In genomic region chr14:54704768-54705167, GRCh38 we compare ENCODE assay signal across 32 cellular contexts.
"Had no signal": no experiment of that assay in that cellular context is flagged by ENCODE, and none has a peak within 500 bp of the region (broad histone marks: within the 10 kb centered on the region; RNA-seq: fewer than 3 reads in every experiment).

No MANE protein-coding gene starts in this region.

- FAIRE-seq: TTC549 had no signal

- H3K9ac ChIP-seq: KMS-11 had no signal

- H3K27ac Mint-ChIP-seq: activated CD4-positive, alpha-beta memory T cell treated with anti-CD3 and anti-CD28 coated beads for 36 hours; activated CD4-positive, alpha-beta T cell treated with anti-CD3 and anti-CD28 coated beads for 36 hours; activated naive CD4-positive, alpha-beta T cell treated with anti-CD3 and anti-CD28 coated beads, Interleukin-2, amount 10 ng/mL, durations not matched to agents 7 days and 5 days; activated naive CD8-positive, alpha-beta T cell; activated T-helper 1 cell treated with anti-CD3 and anti-CD28 coated beads, Interleukin-12 subunit alpha, Interleukin-12 subunit beta, Interleukin-2, Interleukin-4 antibody, amounts not matched to agents 30 ng/mL and 10 ng/mL and 1 ng/mL, durations not matched to agents 14 hours and 24 hours and 36 hours; T-helper 1 cell treated with Interleukin-12 subunit alpha and Interleukin-12 subunit beta and Interleukin-4 antibody, amounts not matched to agents 30 μg/mL and 1 μg/mL, for 36 hours; T-helper 2 cell treated with Interferon-gamma antibody and Interleukin-4, amounts not matched to agents 5 μg/mL and 100 μg/mL, for 36 hours; WTC11 had no signal

- DNase-seq: activated CD4-positive, alpha-beta memory T cell treated with anti-CD3 and anti-CD28 coated beads for 36 hours; activated CD4-positive, alpha-beta T cell treated with anti-CD3 and anti-CD28 coated beads for 36 hours; activated CD4-positive, alpha-beta T cell treated with anti-CD3 and anti-CD28 coated beads, Interleukin-2, amount 50 U/mL, for 1 hour; activated CD8-positive, alpha-beta memory T cell treated with anti-CD3 and anti-CD28 coated beads, Interleukin-2, amount 50 U/mL, for 4 hours; activated gamma-delta T cell treated with Interleukin-2 at 50 U/mL for 16 hours; activated naive CD4-positive, alpha-beta T cell treated with anti-CD3 and anti-CD28 coated beads, Interleukin-2, amount 10 ng/mL, durations not matched to agents 7 days and 5 days; activated T-cell treated with anti-CD3 and anti-CD28 coated beads for 4 hours; activated T-cell treated with anti-CD3 and anti-CD28 coated beads, Interleukin-2, amount 50 U/mL, for 4 hours; amniotic stem cell; aorta; brain microvascular endothelial cell; MM.1S; MV-4-11; NCI-H1092; NCI-H1436 treated with DMSO at 0.1 percent for 48 hours; NCI-H187; NCI-H2029 treated with DMSO at 0.1 percent for 48 hours; NCI-H2107; NCI-H2171; NCI-H510A treated with DMSO at 0.1 percent for 48 hours; SHP77; SJCRH30 had no signal

- H3K4me2 ChIP-seq: KMS-11 had no signal

- H3K27me3 ChIP-seq: brain microvascular endothelial cell, SJCRH30 had no signal

- H3K4me3 ChIP-seq: SJCRH30, SK-N-MC had no signal

- H3K9me3 Mint-ChIP-seq: activated CD4-positive, alpha-beta memory T cell treated with anti-CD3 and anti-CD28 coated beads for 36 hours; activated naive CD4-positive, alpha-beta T cell treated with anti-CD3 and anti-CD28 coated beads, Interleukin-2, amount 10 ng/mL, durations not matched to agents 7 days and 5 days; activated T-cell treated with anti-CD3 and anti-CD28 coated beads, Interleukin-2, amount 50 U/mL, for 4 hours; activated T-helper 1 cell treated with anti-CD3 and anti-CD28 coated beads, Interleukin-12 subunit alpha, Interleukin-12 subunit beta, Interleukin-2, Interleukin-4 antibody, amounts not matched to agents 30 ng/mL and 10 ng/mL and 1 ng/mL, durations not matched to agents 14 hours and 24 hours and 36 hours; T-helper 1 cell treated with Interleukin-12 subunit alpha and Interleukin-12 subunit beta and Interleukin-4 antibody, amounts not matched to agents 30 μg/mL and 1 μg/mL, for 36 hours; T-helper 2 cell treated with Interferon-gamma antibody and Interleukin-4, amounts not matched to agents 5 μg/mL and 100 μg/mL, for 36 hours; WTC11 had no signal

- ATAC-seq: activated CD4-positive, alpha-beta T cell treated with anti-CD3 and anti-CD28 coated beads for 36 hours; activated CD4-positive, CD25-positive, alpha-beta regulatory T cell treated with anti-CD3 and anti-CD28 coated beads, Interleukin-2, amount 50 U/mL, for 24 hours; activated T-cell treated with anti-CD3 and anti-CD28 coated beads, Interleukin-2, amount 50 U/mL, for 4 hours; Panc1; WTC11 had no signal

- H3K27ac ChIP-seq: brain microvascular endothelial cell, KMS-11, SJCRH30, SK-N-MC had no signal

- H3K36me3 Mint-ChIP-seq: activated CD4-positive, alpha-beta memory T cell treated with anti-CD3 and anti-CD28 coated beads for 36 hours; activated naive CD4-positive, alpha-beta T cell treated with anti-CD3 and anti-CD28 coated beads, Interleukin-2, amount 10 ng/mL, durations not matched to agents 7 days and 5 days; activated naive CD8-positive, alpha-beta T cell; WTC11 had no signal

- H3K4me3 Mint-ChIP-seq: activated CD4-positive, alpha-beta memory T cell treated with anti-CD3 and anti-CD28 coated beads for 36 hours; activated CD4-positive, alpha-beta T cell treated with anti-CD3 and anti-CD28 coated beads for 36 hours; activated naive CD4-positive, alpha-beta T cell treated with anti-CD3 and anti-CD28 coated beads, Interleukin-2, amount 10 ng/mL, durations not matched to agents 7 days and 5 days; activated naive CD8-positive, alpha-beta T cell; activated T-cell treated with anti-CD3 and anti-CD28 coated beads, Interleukin-2, amount 50 U/mL, for 4 hours; activated T-helper 1 cell treated with anti-CD3 and anti-CD28 coated beads, Interleukin-12 subunit alpha, Interleukin-12 subunit beta, Interleukin-2, Interleukin-4 antibody, amounts not matched to agents 30 ng/mL and 10 ng/mL and 1 ng/mL, durations not matched to agents 14 hours and 24 hours and 36 hours; T-helper 1 cell treated with Interleukin-12 subunit alpha and Interleukin-12 subunit beta and Interleukin-4 antibody, amounts not matched to agents 30 μg/mL and 1 μg/mL, for 36 hours; T-helper 2 cell treated with Interferon-gamma antibody and Interleukin-4, amounts not matched to agents 5 μg/mL and 100 μg/mL, for 36 hours; WTC11 had no signal

- H3K36me3 ChIP-seq: brain microvascular endothelial cell had no signal

- H3K9me3 ChIP-seq: SJCRH30 had no signal

- H3K4me1 ChIP-seq: SJCRH30 had no signal
